ENCODE assay signal across 8 cellular contexts in the genomic region with DNA sequence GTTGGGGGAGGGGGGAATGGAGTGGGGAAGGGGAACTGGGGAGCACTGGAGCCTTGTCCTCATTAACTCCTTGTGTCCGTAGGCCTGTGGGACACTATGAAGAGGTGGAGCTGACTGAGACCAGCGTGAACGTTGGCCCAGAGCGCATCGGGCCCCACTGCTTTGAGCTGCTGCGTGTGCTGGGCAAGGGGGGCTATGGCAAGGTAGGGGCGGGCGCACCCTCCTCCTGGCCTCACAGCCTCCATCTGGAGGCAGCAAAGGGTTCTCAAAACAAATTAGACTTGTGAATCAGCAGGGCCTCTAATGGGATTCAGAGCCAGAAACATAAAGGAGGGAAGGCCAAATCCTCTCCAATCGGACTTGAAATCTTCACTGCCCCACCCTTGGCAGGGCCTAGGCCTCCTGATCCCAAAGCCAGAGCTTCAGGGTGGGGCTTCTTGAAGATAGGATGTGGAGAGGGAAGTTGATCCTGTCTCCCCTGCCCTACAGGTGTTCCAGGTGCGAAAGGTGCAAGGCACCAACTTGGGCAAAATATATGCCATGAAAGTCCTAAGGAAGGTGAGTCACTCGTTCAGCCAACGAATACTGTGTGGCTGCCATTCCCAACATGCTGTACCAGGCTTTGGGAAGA. TPM values are rescaled to one million over a fixed set of nuclear protein-coding genes. Genes with fewer than 3 reads are reported as not detected.
DNase-seq lines count a peak whose midpoint lies in the region; ATAC-seq lines count a peak whose summit lies in the region.

No MANE protein-coding gene starts in this region.

- H3K4me1 ChIP-seq in ACC112 (ENCODE audit: control insufficient read depth, insufficient read depth, low read length, unreplicated experiment) (peaks cover 8% of the 10 kb centered on the region), muscle layer of duodenum (ENCODE audit: control insufficient read depth in 1 of 2, insufficient read depth in 2 of 2, low read length in 2 of 2) (peaks cover 0 to 21% of the 10 kb centered on the region in 2 donors)

- no peaks in the 10 kb centered on the region for H3K27me3 Mint-ChIP-seq in IgD-negative memory B cell

- no peaks in the 10 kb centered on the region for H3K27me3 ChIP-seq in ACC112 (ENCODE audit: insufficient read depth, low read length)
- no peaks in the 10 kb centered on the region for H3K27me3 ChIP-seq in muscle layer of duodenum (ENCODE audit: low read depth, low read length)

- H3K36me3 ChIP-seq in ACC112 (ENCODE audit: insufficient read depth, low read length) (no peaks in the 10 kb centered on the region), muscle layer of duodenum (ENCODE audit: control insufficient read depth in 1 of 2, insufficient read depth in 2 of 2, low read length in 2 of 2) (peaks cover 11 to 32% of the 10 kb centered on the region in 2 donors)

- no peaks in the 10 kb centered on the region for H3K36me3 Mint-ChIP-seq in IgD-negative memory B cell

- peak overlapping the region; percentile 88 for H3K4me3 ChIP-seq in ACC112 (ENCODE audit: low read depth, low read length)
- H3K4me3 ChIP-seq in muscle layer of duodenum (ENCODE audit: low read depth in 1 of 2, low read length in 2 of 2), result peak overlapping the region; percentile 94 to 98

- H3K9me3 Mint-ChIP-seq in IgD-negative memory B cell, result no peaks in the 10 kb centered on the region

- H3K27ac ChIP-seq in ACC112 (ENCODE audit: low read depth, low read length) (peak overlapping the region; percentile 13; the same call in 1 of the 2 replicates), cingulate gyrus (ENCODE audit: low read depth, low read length) (peak overlapping the region; percentile 96), muscle layer of duodenum (ENCODE audit: low read length) (peak overlapping the region; percentile 93)

- H3K79me2 ChIP-seq in ACC112 (ENCODE audit: control insufficient read depth, insufficient read depth, low read length, unreplicated experiment), result peaks cover 16% of the 10 kb centered on the region

- H3K9me3 ChIP-seq in muscle layer of duodenum (ENCODE audit: control insufficient read depth in 1 of 2, low read length in 2 of 2), result no peaks in the 10 kb centered on the region

- peak overlapping the region; percentile 97 to 100 (median 98) for H3K4me3 Mint-ChIP-seq in IgD-negative memory B cell

- H3K4me1 Mint-ChIP-seq in IgD-negative memory B cell, result peaks cover 19 to 22% (median 22%) of the 10 kb centered on the region in 3 donors

- ATAC-seq in GM19455 (IDR thresholded peaks at IDR 0.05; ENCODE audit: unreplicated experiment), result no peak
- ATAC-seq in HG02973 (IDR thresholded peaks at IDR 0.05; ENCODE audit: unreplicated experiment), result no peak
- no peak for ATAC-seq in HG03520 (IDR thresholded peaks at IDR 0.05; ENCODE audit: unreplicated experiment)

- peak overlapping the region in 2 of 3 donors; percentile 82 to 99 for H3K27ac Mint-ChIP-seq in IgD-negative memory B cell

- H2AFZ ChIP-seq in ACC112 (ENCODE audit: low read length, unreplicated experiment), result no peak overlapping the region

- no peak for DNase-seq in DMS114 treated with DMSO at 0.1 percent for 48 hours (lab: John Stamatoyannopoulos, UW; ENCODE audit: unreplicated experiment)

RNA-seq across cellular contexts. Expression of gene RPS6KB2, which starts 0.9 kb away (rescaled TPM):
- polyA plus RNA-seq in IgD-negative memory B cell, result 65.1 TPM

RNA-seq across cellular contexts. Expression of gene PTPRCAP, which starts 8.3 kb away (rescaled TPM):
- polyA plus RNA-seq in IgD-negative memory B cell, result 1,093 TPM

RNA-seq across cellular contexts. Expression of gene CARNS1, which starts 13.7 kb away (rescaled TPM):
- 2.4 TPM for polyA plus RNA-seq in IgD-negative memory B cell

RNA-seq across cellular contexts. Expression of gene CORO1B, which starts 14.1 kb away (rescaled TPM):
- polyA plus RNA-seq in IgD-negative memory B cell, result 19.9 TPM

RNA-seq across cellular contexts. Expression of gene GPR152, which starts 23.4 kb away (rescaled TPM):
- 1.8 TPM for polyA plus RNA-seq in IgD-negative memory B cell

Comparison
In these comparisons a context has a peak if more than half of its experiments do, and no peak if none do; other contexts are left out.
1. H3K27ac ChIP-seq: peak in every context shown above with its lines; median percentile 96 in cingulate gyrus; 93 in muscle layer of duodenum; 13 in ACC112.